In genomic region chr15:68434021-68434420, GRCh38 we compare ENCODE assay signal across 24 cellular contexts. TPM values are rescaled to one million over a fixed set of nuclear protein-coding genes. Genes with fewer than 3 reads are reported as not detected.
DNase-seq lines count a peak whose midpoint lies in the region; ATAC-seq, FAIRE-seq and TF ChIP-seq lines count a peak whose summit lies in the region.
"Had no signal": no experiment of that assay in that cellular context is flagged by ENCODE, and none has a peak within 500 bp of the region (broad histone marks: within the 10 kb centered on the region; RNA-seq: fewer than 3 reads in every experiment).

No MANE protein-coding gene starts in this region.

- H2AFZ ChIP-seq in H1 (ENCODE audit: low read length) (no peak overlapping the region; the same call in 1 of the 2 replicates), neuronal stem cell (ENCODE audit: low read length) (no peak overlapping the region)
- H2AFZ ChIP-seq: GM23338 had no signal

- intact Hi-C loops in pancreas (cut with DNase I) = no loop called here

- no peak overlapping the region for H3K9ac ChIP-seq in H1 (replicated peaks in 1 of 4; ENCODE audit: extremely low read depth in 1 of 4, low read depth in 3 of 4, low read length in 3 of 4)
- no peak overlapping the region for H3K9ac ChIP-seq in neuronal stem cell (ENCODE audit: low read depth, low read length, poor library complexity)
- no peak overlapping the region for H3K9ac ChIP-seq in endodermal cell (ENCODE audit: extremely low read depth, low read length, poor library complexity, severe bottlenecking)

- no peaks in the 10 kb centered on the region for H3K9me3 ChIP-seq in H1 (ENCODE audit: insufficient read depth in 2 of 2, low read depth in 1 of 2, low read length in 1 of 2)
- H3K9me3 ChIP-seq in neuronal stem cell (replicated peaks in 1 of 2; ENCODE audit: control insufficient read depth in 2 of 2, insufficient read depth in 1 of 2, low read depth in 1 of 2, low read length in 2 of 2) = no peaks in the 10 kb centered on the region
- no peaks in the 10 kb centered on the region for H3K9me3 ChIP-seq in endodermal cell (ENCODE audit: control insufficient read depth, low read length)
- no peaks in the 10 kb centered on the region for H3K9me3 ChIP-seq in pancreas

- no peak overlapping the region for H3K4me3 Mint-ChIP-seq in endodermal cell
- H3K4me3 Mint-ChIP-seq: GM23338, IgD-negative memory B cell had no signal

- H3K27ac Mint-ChIP-seq in endodermal cell = no peak overlapping the region
- H3K27ac Mint-ChIP-seq: GM23338, IgD-negative memory B cell had no signal

- peaks cover 2 to 3% of the 10 kb centered on the region in 2 experiments for H4K20me1 ChIP-seq in H1 (replicated peaks in 1 of 2; ENCODE audit: control insufficient read depth in 1 of 2, insufficient read depth in 2 of 2, low read length in 2 of 2)

- no peak overlapping the region for H3K14ac ChIP-seq in H1 (ENCODE audit: insufficient read length)
- H3K14ac ChIP-seq in neuronal stem cell (ENCODE audit: low read length) = peak overlapping the region; percentile 14

- H3K9me3 Mint-ChIP-seq in endodermal cell = no peaks in the 10 kb centered on the region

- WGBS in H1 (ENCODE audit: extremely low coverage in 1 of 2, insufficient coverage in 1 of 2, insufficient read length in 1 of 2, insufficient replicate concordance in 2 of 2, low coverage in 1 of 2, low lambda C conversion rate in 2 of 2, missing lambda C conversion rate in 1 of 2), 2 experiments = 79% methylated on average over 6 of the region's 6 CpGs; no CpG with 5 or more reads in 1 of the 2 experiments
- WGBS in neuronal stem cell (ENCODE audit: extremely low coverage in 2 of 2, insufficient read length in 2 of 2, insufficient replicate concordance in 1 of 2), 2 donors = no CpG with 5 or more reads among the region's 6 CpGs
- 71 to 87% methylated on average over 1 to 5 of the region's 6 CpGs for WGBS in endodermal cell (ENCODE audit: insufficient coverage in 1 of 2, insufficient read length in 1 of 2), 2 experiments
- WGBS in pancreas, 2 donors = 57 to 60% methylated on average over 6 of the region's 6 CpGs

- H3K18ac ChIP-seq in H1 (ENCODE audit: extremely low read depth, low read length) = no peak overlapping the region
- H3K18ac ChIP-seq in neuronal stem cell (ENCODE audit: low read length) = peak overlapping the region; percentile 23

- peak overlapping the region; percentile 77; the same call in 1 of the 2 replicates for H2BK15ac ChIP-seq in H1 (ENCODE audit: low read length)
- no peak overlapping the region for H2BK15ac ChIP-seq in neuronal stem cell (ENCODE audit: low read length)

- H3K27me3 ChIP-seq in H1 (replicated peaks in 1 of 4; ENCODE audit: control insufficient read depth in 3 of 4, extremely low read depth in 1 of 4, insufficient read depth in 3 of 4, low read length in 3 of 4) = peaks cover 32 to 51% (median 51%) of the 10 kb centered on the region in 4 experiments
- H3K27me3 ChIP-seq in neuronal stem cell (ENCODE audit: control insufficient read depth in 3 of 3, insufficient read depth in 3 of 3, low read depth in 1 of 3, low read length in 3 of 3) = peaks cover 7 to 92% (median 47%) of the 10 kb centered on the region in 3 experiments
- peaks cover 60% of the 10 kb centered on the region for H3K27me3 ChIP-seq in endodermal cell (ENCODE audit: control insufficient read depth, insufficient read depth, low read length, poor library complexity, severe bottlenecking)
- H3K27me3 ChIP-seq in pancreas = peaks cover 0 to 15% (median 4%) of the 10 kb centered on the region in 4 donors

- H3K4me3 ChIP-seq in H1 (ENCODE audit: extremely low read depth in 1 of 4, insufficient read depth in 2 of 4, low read depth in 3 of 4, low read length in 4 of 4) (no peak overlapping the region), neuronal stem cell (ENCODE audit: low read length in 2 of 2) (no peak overlapping the region), endodermal cell (ENCODE audit: low read length) (no peak overlapping the region), pancreas (no peak overlapping the region)
- H3K4me3 ChIP-seq: GM23338 had no signal

- CTCF ChIA-PET in H1 (lab: Charles Lee; ENCODE audit: partially characterized antibody) = interaction anchor here (1.2 to 1.4 kb wide), 2 partner anchors 10 to 17 kb away, joined by 3 to 4 read pairs; no protein-coding TSS in a partner anchor

- H3K27me3 Mint-ChIP-seq in endodermal cell (ENCODE audit: insufficient read depth) = peaks cover 78% of the 10 kb centered on the region

- no peak overlapping the region for H2AK5ac ChIP-seq in H1 (ENCODE audit: low read depth, low read length)
- H2AK5ac ChIP-seq in neuronal stem cell (ENCODE audit: low read depth, low read length) = peak overlapping the region; percentile 41

- H3K4me1 ChIP-seq in H1 (replicated peaks in 1 of 4; ENCODE audit: control insufficient read depth in 3 of 4, insufficient read depth in 4 of 4, low read length in 3 of 4) (peaks cover 0 to 5% (median 2%) of the 10 kb centered on the region in 4 experiments; a peak in 4 of 7 replicates), neuronal stem cell (ENCODE audit: control insufficient read depth in 2 of 2, insufficient read depth in 1 of 2, low read depth in 1 of 2, low read length in 2 of 2) (peaks cover 3 to 8% of the 10 kb centered on the region in 2 donors), endodermal cell (ENCODE audit: control insufficient read depth, insufficient read depth, low read length) (no peaks in the 10 kb centered on the region), pancreas (no peaks in the 10 kb centered on the region)

- no peak overlapping the region for H2BK20ac ChIP-seq in H1 (ENCODE audit: low read length)

- H3K79me1 ChIP-seq in H1 (ENCODE audit: low read depth, low read length) (no peaks in the 10 kb centered on the region), neuronal stem cell (ENCODE audit: low read depth, low read length) (no peaks in the 10 kb centered on the region)

- POLR2A ChIA-PET in H1 (lab: Charles Lee; ENCODE audit: partially characterized antibody) = no interaction called here

- H3K4ac ChIP-seq in H1 (replicated peaks; ENCODE audit: insufficient read length, low read depth, low read length) = no peak overlapping the region
- H3K4ac ChIP-seq in neuronal stem cell (ENCODE audit: low read length) = no peak overlapping the region

- H4K91ac ChIP-seq in H1 (replicated peaks; ENCODE audit: insufficient read length, low read length) = no peak overlapping the region
- no peak overlapping the region for H4K91ac ChIP-seq in neuronal stem cell (ENCODE audit: low read depth, low read length, poor library complexity)

- no peak for TF ChIP-seq CTCF in H1 (IDR thresholded peaks at IDR 0.05; ENCODE audit: control extremely low read depth in 1 of 3, insufficient read depth in 1 of 3, low read depth in 1 of 3, low read length in 3 of 3)
- TF ChIP-seq CTCF in endodermal cell (conservative IDR thresholded peaks at IDR 0.05) = no peak
- no peak for TF ChIP-seq CTCF in pancreas (IDR thresholded peaks at IDR 0.05)

- H3K23ac ChIP-seq in H1 (ENCODE audit: insufficient read length) (no peak overlapping the region), neuronal stem cell (ENCODE audit: low read depth, low read length, poor library complexity) (peak overlapping the region; percentile 37)

- H2BK120ac ChIP-seq in H1 (replicated peaks; ENCODE audit: low read depth, low read length) (no peak overlapping the region), neuronal stem cell (ENCODE audit: low read depth, low read length) (no peak overlapping the region)

- no peaks in the 10 kb centered on the region for H3K36me3 ChIP-seq in H1 (ENCODE audit: control insufficient read depth in 2 of 4, insufficient read depth in 4 of 4, low read length in 3 of 4)
- H3K36me3 ChIP-seq in neuronal stem cell (replicated peaks in 1 of 2; ENCODE audit: control insufficient read depth in 2 of 2, insufficient read depth in 2 of 2, low read length in 2 of 2) = no peaks in the 10 kb centered on the region
- no peaks in the 10 kb centered on the region for H3K36me3 ChIP-seq in endodermal cell (ENCODE audit: control insufficient read depth, insufficient read depth, low read length)
- H3K36me3 ChIP-seq in pancreas = no peaks in the 10 kb centered on the region

- no peak for TF ChIP-seq RAD21 in H1 (IDR thresholded peaks at IDR 0.05 in 1 of 2, conservative IDR thresholded peaks at IDR 0.05 in 1 of 2; ENCODE audit: low read depth in 2 of 2, low read length in 2 of 2)

- H3K27ac ChIP-seq in H1 (ENCODE audit: low read depth, low read length) (no peak overlapping the region), neuronal stem cell (replicated peaks; ENCODE audit: low read length) (no peak overlapping the region), endodermal cell (ENCODE audit: low read depth, low read length) (no peak overlapping the region), pancreas (no peak overlapping the region)
- H3K27ac ChIP-seq: HL-60 had no signal

- no peak overlapping the region; a peak in 1 of 4 replicates for H3K4me2 ChIP-seq in H1 (ENCODE audit: insufficient read depth in 1 of 2, low read depth in 2 of 2, low read length in 2 of 2)
- no peak overlapping the region for H3K4me2 ChIP-seq in neuronal stem cell (ENCODE audit: insufficient read depth, low read length, poor library complexity, severe bottlenecking)
- H3K4me2 ChIP-seq: GM23338 had no signal

- peak; percentile 26 for DNase-seq in activated CD8-positive, alpha-beta memory T cell treated with anti-CD3 and anti-CD28 coated beads for 24 hours
- no peak for DNase-seq in activated CD8-positive, alpha-beta memory T cell treated with anti-CD3 and anti-CD28 coated beads, Interleukin-2, amount 50 U/mL, for 4 hours
- peak in 1 of 2 experiments; percentile 38 for DNase-seq in H1 (ENCODE audit: low read depth in 1 of 2, low spot score in 2 of 2)
- no peak for DNase-seq in neuronal stem cell (ENCODE audit: low spot score)
- DNase-seq in endodermal cell = no peak
- DNase-seq in OCI-M1 (lab: John Stamatoyannopoulos, UW) = no peak
- DNase-seq in pancreas = no peak
- DNase-seq: 8988T, C1 segment of cervical spinal cord, DMS 273 treated with DMSO at 0.1 percent for 48 hours, GF-D8, Kasumi-1, MM.1S, NCI-H1092 treated with DMSO at 0.1 percent for 48 hours, NCI-H510A treated with DMSO at 0.1 percent for 48 hours, NCI-H82 had no signal

- H3K4me1 Mint-ChIP-seq in endodermal cell = peaks cover 10% of the 10 kb centered on the region

- ATAC-seq in pancreas = no peak
- no peak for ATAC-seq in HG02870 (IDR thresholded peaks at IDR 0.05; ENCODE audit: unreplicated experiment)
- ATAC-seq: GM23338, Panc1, Right ventricle myocardium inferior had no signal

- H4K8ac ChIP-seq in H1 (ENCODE audit: extremely low read depth, insufficient read depth, low read length) = no peak overlapping the region; the same call in 1 of the 2 replicates
- H4K8ac ChIP-seq in neuronal stem cell (ENCODE audit: low read depth, low read length) = no peak overlapping the region

- no peak overlapping the region for H3K56ac ChIP-seq in H1 (replicated peaks; ENCODE audit: insufficient read length, low read depth, low read length)

- H3K23me2 ChIP-seq in H1 (ENCODE audit: low read depth, low read length) = peaks cover 8% of the 10 kb centered on the region; the same call in 1 of the 2 replicates

- no peak for TF ChIP-seq EP300 in H1 (IDR thresholded peaks at IDR 0.05; ENCODE audit: borderline replicate concordance in 1 of 2, low read depth in 2 of 2, low read length in 2 of 2)

- no peak for TF ChIP-seq POLR2A in H1 (IDR thresholded peaks at IDR 0.05; ENCODE audit: control extremely low read depth in 1 of 2, low read depth in 2 of 2, low read length in 2 of 2)

- H2BK5ac ChIP-seq in H1 (ENCODE audit: low read depth, low read length) = no peak overlapping the region
- no peak overlapping the region for H2BK5ac ChIP-seq in neuronal stem cell (ENCODE audit: low read length)

- H2BK12ac ChIP-seq in H1 (ENCODE audit: low read depth, low read length) = 0 out of 2 replicates have a peak overlapping the region, but pooled peaks have one; percentile 71
- no peak overlapping the region for H2BK12ac ChIP-seq in neuronal stem cell (ENCODE audit: low read length)

- FAIRE-seq in H1 (lab: Jason Lieb, UNC) (no peak), pancreas (lab: Jason Lieb, UNC) (no peak)
- FAIRE-seq: GM12892, HTR-8/SVneo had no signal

- H3K36me3 Mint-ChIP-seq in endodermal cell (ENCODE audit: low read depth) = no peaks in the 10 kb centered on the region

- H3K79me2 ChIP-seq in H1 (ENCODE audit: control insufficient read depth in 1 of 2, insufficient read depth in 2 of 2, low read length in 2 of 2) = no peaks in the 10 kb centered on the region

- no peak overlapping the region for H4K5ac ChIP-seq in H1 (ENCODE audit: insufficient read length, low read depth, low read length)

RNA-seq across cellular contexts. Expression of gene ITGA11, which starts 2.1 kb away (rescaled TPM):
- 0.06 TPM in 1 of 2 replicates, not detected in the other for total RNA-seq in H1 (2021; fragmentation: NEBNext Ultra II Directional; extraction: Animal tissue kit (Norgen Biotek cat#: 25700))
- polyA plus RNA-seq in H1 (2011; rRNA removed) (0.05 and 0.06 TPM in 2 replicates), pancreas (1 to 10 TPM in 1 of 2 donors, under 1 TPM in 1; 0.19 to 1.1 TPM)
- polyA plus RNA-seq in H1 (2011; cell fraction: cytosol; rRNA removed) = 0.12 TPM
- 0.30 TPM for polyA plus RNA-seq in H1 (2011; cell fraction: nucleus; rRNA removed)
- polyA plus RNA-seq in H1 (2012, experiment 1 of 2) = 0.10 to 0.42 TPM (median 0.29 TPM) in 4 replicates
- 0.08 TPM for polyA plus RNA-seq in H1 (2012, experiment 2 of 2)
- polyA plus RNA-seq in H1 (2013, experiment 1 of 2) = 0.16 TPM
- 0.06 TPM for polyA plus RNA-seq in H1 (2013, experiment 2 of 2)
- 0.03 and 0.12 TPM in 2 replicates for polyA minus RNA-seq in H1 (2011; rRNA and poly(A)+ RNA removed)
- polyA minus RNA-seq in H1 (2011; cell fraction: cytosol; rRNA and poly(A)+ RNA removed) = not detected
- 0.90 TPM for polyA minus RNA-seq in H1 (2011; cell fraction: nucleus; rRNA and poly(A)+ RNA removed)
- 0.06 TPM for polyA plus RNA-seq in neuronal stem cell (2013, experiment 1 of 2)
- polyA plus RNA-seq in neuronal stem cell (2013, experiment 2 of 2) = 0.10 TPM
- total RNA-seq in endodermal cell (1 to 10 TPM in 1 of 2 donors, under 1 TPM in 1; 0.35 to 1.4 TPM), pancreas (1 to 10 TPM in 2 of 6 donors, under 1 TPM in 4; 0.24 to 4.1 (median 0.66) TPM)
- polyA plus RNA-seq in endodermal cell (2013, experiment 1 of 2) = 1.8 TPM
- polyA plus RNA-seq in endodermal cell (2013, experiment 2 of 2) = 1.3 TPM
- polyA plus RNA-seq: IgD-negative memory B cell had no signal
